Comparison of ENCODE assay signal across 19 cellular contexts in the genomic region with DNA sequence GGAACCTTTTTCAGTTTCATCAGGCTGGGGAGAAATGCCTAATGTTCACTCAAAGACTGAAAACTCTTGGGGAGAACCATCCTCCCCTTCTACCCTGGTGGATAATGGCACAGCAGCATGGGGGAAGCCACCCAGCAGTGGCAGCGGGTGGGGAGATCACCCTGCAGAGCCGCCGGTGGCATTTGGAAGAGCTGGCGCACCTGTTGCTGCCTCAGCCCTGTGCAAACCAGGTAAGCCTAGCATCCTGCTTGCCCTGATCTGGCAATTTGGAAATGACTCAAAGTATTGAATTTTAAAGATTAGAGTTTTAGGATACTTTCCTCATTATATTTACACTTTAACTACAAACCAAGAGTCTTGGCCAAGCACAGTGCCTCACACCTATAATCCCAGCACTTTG.
DNase-seq lines count a peak whose midpoint lies in the region; ATAC-seq and TF ChIP-seq lines count a peak whose summit lies in the region.
"Had no signal": no experiment of that assay in that cellular context is flagged by ENCODE, and none has a peak within 500 bp of the region (broad histone marks: within the 10 kb centered on the region; RNA-seq: fewer than 3 reads in every experiment).

No MANE protein-coding gene starts in this region.

- H3K9me3 Mint-ChIP-seq in activated CD4-positive, alpha-beta T cell treated with anti-CD3 and anti-CD28 coated beads for 36 hours (ENCODE audit: low read depth): no peaks in the 10 kb centered on the region
- H3K9me3 Mint-ChIP-seq in activated CD4-positive, alpha-beta T cell treated with anti-CD3 and anti-CD28 coated beads, Interleukin-2, amount 10 ng/mL, durations not matched to agents 24 days and 14 days: no peaks in the 10 kb centered on the region
- H3K9me3 Mint-ChIP-seq in activated T-cell treated with anti-CD3 and anti-CD28 coated beads, Interleukin-2, amount 50 U/mL, for 24 hours: no peaks in the 10 kb centered on the region
- no peaks in the 10 kb centered on the region for H3K9me3 Mint-ChIP-seq in activated T-cell treated with anti-CD3 and anti-CD28 coated beads, Interleukin-2, amount 50 U/mL, for 4 hours
- no peaks in the 10 kb centered on the region for H3K9me3 Mint-ChIP-seq in CD8-positive, alpha-beta T cell
- H3K9me3 Mint-ChIP-seq in dendritic cell treated with granulocyte-macrophage colony-stimulating factor and Interleukin-4, amounts not matched to agents 40 ng/mL and 50 ng/mL, for 4 days: no peaks in the 10 kb centered on the region
- H3K9me3 Mint-ChIP-seq: CD4-positive, CD25-positive, alpha-beta regulatory T cell; CD8-positive, alpha-beta memory T cell had no signal

- POLR2A ChIA-PET in activated CD4-positive, alpha-beta T cell treated with anti-CD3 and anti-CD28 coated beads for 36 hours (lab: Charles Lee): no interaction called here
- POLR2A ChIA-PET in CD8-positive, alpha-beta T cell (lab: Charles Lee): no interaction called here

- no peaks in the 10 kb centered on the region for H3K9me3 ChIP-seq in CD8-positive, alpha-beta T cell (ENCODE audit: low read length)
- H3K9me3 ChIP-seq in WERI-Rb-1 (ENCODE audit: severe bottlenecking): no peaks in the 10 kb centered on the region
- H3K9me3 ChIP-seq: BLaER1, HAP-1 had no signal

- no peaks in the 10 kb centered on the region for H3K27me3 ChIP-seq in CD8-positive, alpha-beta T cell (ENCODE audit: insufficient read depth, low read length)
- H3K27me3 ChIP-seq in WERI-Rb-1 (ENCODE audit: insufficient read depth, low read depth, severe bottlenecking): no peaks in the 10 kb centered on the region
- H3K27me3 ChIP-seq: BLaER1 had no signal

- no peak overlapping the region for H3K27ac ChIP-seq in CD8-positive, alpha-beta T cell (ENCODE audit: low read depth, low read length)
- no peak overlapping the region for H3K27ac ChIP-seq in WERI-Rb-1
- H3K27ac ChIP-seq: 22Rv1, BLaER1, C4-2B had no signal

- DNase-seq in activated CD4-positive, alpha-beta T cell treated with anti-CD3 and anti-CD28 coated beads for 36 hours: no peak
- DNase-seq in activated CD4-positive, alpha-beta T cell treated with anti-CD3 and anti-CD28 coated beads, Interleukin-2, amount 10 ng/mL, durations not matched to agents 24 days and 14 days: no peak
- DNase-seq in activated T-cell treated with anti-CD3 and anti-CD28 coated beads, Interleukin-2, amount 50 U/mL, for 24 hours: no peak
- DNase-seq in activated T-cell treated with anti-CD3 and anti-CD28 coated beads, Interleukin-2, amount 50 U/mL, for 4 hours: no peak
- DNase-seq in CD8-positive, alpha-beta T cell: no peak
- no peak for DNase-seq in stimulated activated CD4-positive, alpha-beta T cell treated with anti-CD3 and anti-CD28 coated beads, Interleukin-2, amount 100 ng/mL, for 24 hours
- no peak for DNase-seq in WERI-Rb-1
- DNase-seq: CD4-positive, CD25-positive, alpha-beta regulatory T cell; CD8-positive, alpha-beta memory T cell; DMS53; DMS79 treated with DMSO at 0.1 percent for 48 hours; GF-D8; GOT3 had no signal

- intact Hi-C loops in activated CD4-positive, alpha-beta T cell treated with anti-CD3 and anti-CD28 coated beads for 36 hours (cut with DNase I, micrococcal nuclease): no loop called here
- intact Hi-C loops in activated CD4-positive, alpha-beta T cell treated with anti-CD3 and anti-CD28 coated beads, Interleukin-2, amount 10 ng/mL, durations not matched to agents 24 days and 14 days (cut with micrococcal nuclease): no loop called here
- intact Hi-C loops in CD8-positive, alpha-beta T cell (cut with DNase I, micrococcal nuclease): no loop called here
- intact Hi-C loops in dendritic cell treated with granulocyte-macrophage colony-stimulating factor and Interleukin-4, amounts not matched to agents 40 ng/mL and 50 ng/mL, for 4 days (cut with micrococcal nuclease): no loop called here

- H3K4me3 Mint-ChIP-seq in activated CD4-positive, alpha-beta T cell treated with anti-CD3 and anti-CD28 coated beads for 36 hours: no peak overlapping the region
- H3K4me3 Mint-ChIP-seq in activated CD4-positive, alpha-beta T cell treated with anti-CD3 and anti-CD28 coated beads, Interleukin-2, amount 10 ng/mL, durations not matched to agents 24 days and 14 days: no peak overlapping the region
- no peak overlapping the region for H3K4me3 Mint-ChIP-seq in activated T-cell treated with anti-CD3 and anti-CD28 coated beads, Interleukin-2, amount 50 U/mL, for 24 hours
- H3K4me3 Mint-ChIP-seq in activated T-cell treated with anti-CD3 and anti-CD28 coated beads, Interleukin-2, amount 50 U/mL, for 4 hours: no peak overlapping the region
- no peak overlapping the region for H3K4me3 Mint-ChIP-seq in CD8-positive, alpha-beta T cell
- no peak overlapping the region for H3K4me3 Mint-ChIP-seq in dendritic cell treated with granulocyte-macrophage colony-stimulating factor and Interleukin-4, amounts not matched to agents 40 ng/mL and 50 ng/mL, for 4 days
- H3K4me3 Mint-ChIP-seq: B cell; CD4-positive, CD25-positive, alpha-beta regulatory T cell; CD8-positive, alpha-beta memory T cell had no signal

- TF ChIP-seq CTCF in CD8-positive, alpha-beta T cell (IDR thresholded peaks at IDR 0.05): no peak
- no peak for TF ChIP-seq CTCF in WERI-Rb-1 (IDR thresholded peaks at IDR 0.05; ENCODE audit: low read depth, low read length)

- CTCF ChIA-PET in activated CD4-positive, alpha-beta T cell treated with anti-CD3 and anti-CD28 coated beads for 36 hours (lab: Charles Lee): interaction anchor here (0.6 to 3.7 kb wide), 6 partner anchors 17 to 132 kb away, joined by 3 to 18 read pairs (median 4); no protein-coding TSS in a partner anchor
- CTCF ChIA-PET in CD8-positive, alpha-beta T cell (lab: Charles Lee): interaction anchor here (0.8 to 3.4 kb wide), 3 partner anchors 20 to 51 kb away, joined by 3 to 15 read pairs (median 3); no protein-coding TSS in a partner anchor

- no peak overlapping the region for H3K4me3 ChIP-seq in CD8-positive, alpha-beta T cell (ENCODE audit: low read depth, low read length)
- no peak overlapping the region for H3K4me3 ChIP-seq in WERI-Rb-1 (ENCODE audit: low read depth, low read length)
- H3K4me3 ChIP-seq: BLaER1, HAP-1 had no signal

- H3K4me1 Mint-ChIP-seq in activated CD4-positive, alpha-beta T cell treated with anti-CD3 and anti-CD28 coated beads for 36 hours: peaks cover 15% of the 10 kb centered on the region
- peaks cover 8% of the 10 kb centered on the region for H3K4me1 Mint-ChIP-seq in activated CD4-positive, alpha-beta T cell treated with anti-CD3 and anti-CD28 coated beads, Interleukin-2, amount 10 ng/mL, durations not matched to agents 24 days and 14 days
- peaks cover 27% of the 10 kb centered on the region for H3K4me1 Mint-ChIP-seq in activated T-cell treated with anti-CD3 and anti-CD28 coated beads, Interleukin-2, amount 50 U/mL, for 24 hours (ENCODE audit: low read depth)
- H3K4me1 Mint-ChIP-seq in activated T-cell treated with anti-CD3 and anti-CD28 coated beads, Interleukin-2, amount 50 U/mL, for 4 hours (ENCODE audit: low read depth): peaks cover 10% of the 10 kb centered on the region
- H3K4me1 Mint-ChIP-seq in CD8-positive, alpha-beta T cell (ENCODE audit: low read depth): peaks cover 17% of the 10 kb centered on the region
- H3K4me1 Mint-ChIP-seq in dendritic cell treated with granulocyte-macrophage colony-stimulating factor and Interleukin-4, amounts not matched to agents 40 ng/mL and 50 ng/mL, for 4 days (ENCODE audit: low read depth): no peaks in the 10 kb centered on the region

- peaks cover 3% of the 10 kb centered on the region for H3K36me3 Mint-ChIP-seq in activated CD4-positive, alpha-beta T cell treated with anti-CD3 and anti-CD28 coated beads for 36 hours (ENCODE audit: low read depth)
- H3K36me3 Mint-ChIP-seq in activated CD4-positive, alpha-beta T cell treated with anti-CD3 and anti-CD28 coated beads, Interleukin-2, amount 10 ng/mL, durations not matched to agents 24 days and 14 days (ENCODE audit: low read depth): peaks cover 12% of the 10 kb centered on the region
- peaks cover 41% of the 10 kb centered on the region for H3K36me3 Mint-ChIP-seq in activated T-cell treated with anti-CD3 and anti-CD28 coated beads, Interleukin-2, amount 50 U/mL, for 24 hours (ENCODE audit: low read depth)
- peaks cover 13% of the 10 kb centered on the region for H3K36me3 Mint-ChIP-seq in activated T-cell treated with anti-CD3 and anti-CD28 coated beads, Interleukin-2, amount 50 U/mL, for 4 hours (ENCODE audit: insufficient read depth)
- peaks cover 56% of the 10 kb centered on the region for H3K36me3 Mint-ChIP-seq in CD8-positive, alpha-beta T cell
- H3K36me3 Mint-ChIP-seq in dendritic cell treated with granulocyte-macrophage colony-stimulating factor and Interleukin-4, amounts not matched to agents 40 ng/mL and 50 ng/mL, for 4 days (ENCODE audit: low read depth): peaks cover 12% of the 10 kb centered on the region

- H3K27ac Mint-ChIP-seq in activated CD4-positive, alpha-beta T cell treated with anti-CD3 and anti-CD28 coated beads for 36 hours: peak overlapping the region; percentile 55
- H3K27ac Mint-ChIP-seq in activated CD4-positive, alpha-beta T cell treated with anti-CD3 and anti-CD28 coated beads, Interleukin-2, amount 10 ng/mL, durations not matched to agents 24 days and 14 days: no peak overlapping the region
- peak overlapping the region; percentile 12 for H3K27ac Mint-ChIP-seq in activated T-cell treated with anti-CD3 and anti-CD28 coated beads, Interleukin-2, amount 50 U/mL, for 24 hours
- H3K27ac Mint-ChIP-seq in CD8-positive, alpha-beta T cell: peak overlapping the region; percentile 37
- H3K27ac Mint-ChIP-seq in dendritic cell treated with granulocyte-macrophage colony-stimulating factor and Interleukin-4, amounts not matched to agents 40 ng/mL and 50 ng/mL, for 4 days: peak overlapping the region; percentile 15
- H3K27ac Mint-ChIP-seq: B cell; CD4-positive, CD25-positive, alpha-beta regulatory T cell had no signal

- no peaks in the 10 kb centered on the region for H3K4me1 ChIP-seq in CD8-positive, alpha-beta T cell (ENCODE audit: insufficient read depth, low read length)
- H3K4me1 ChIP-seq: HAP-1 had no signal

- peaks cover 20% of the 10 kb centered on the region for H3K36me3 ChIP-seq in CD8-positive, alpha-beta T cell (ENCODE audit: insufficient read depth, low read length)
- H3K36me3 ChIP-seq in WERI-Rb-1: peaks cover 48% of the 10 kb centered on the region

- no peaks in the 10 kb centered on the region for H3K27me3 Mint-ChIP-seq in activated CD4-positive, alpha-beta T cell treated with anti-CD3 and anti-CD28 coated beads for 36 hours
- H3K27me3 Mint-ChIP-seq in activated CD4-positive, alpha-beta T cell treated with anti-CD3 and anti-CD28 coated beads, Interleukin-2, amount 10 ng/mL, durations not matched to agents 24 days and 14 days: no peaks in the 10 kb centered on the region
- H3K27me3 Mint-ChIP-seq in activated T-cell treated with anti-CD3 and anti-CD28 coated beads, Interleukin-2, amount 50 U/mL, for 24 hours: no peaks in the 10 kb centered on the region
- H3K27me3 Mint-ChIP-seq in activated T-cell treated with anti-CD3 and anti-CD28 coated beads, Interleukin-2, amount 50 U/mL, for 4 hours (ENCODE audit: low read depth): no peaks in the 10 kb centered on the region
- no peaks in the 10 kb centered on the region for H3K27me3 Mint-ChIP-seq in CD8-positive, alpha-beta T cell (ENCODE audit: low read depth)
- no peaks in the 10 kb centered on the region for H3K27me3 Mint-ChIP-seq in dendritic cell treated with granulocyte-macrophage colony-stimulating factor and Interleukin-4, amounts not matched to agents 40 ng/mL and 50 ng/mL, for 4 days
- H3K27me3 Mint-ChIP-seq: B cell; CD4-positive, CD25-positive, alpha-beta regulatory T cell; CD8-positive, alpha-beta memory T cell had no signal

- ATAC-seq in activated CD4-positive, alpha-beta T cell treated with anti-CD3 and anti-CD28 coated beads for 36 hours: no peak
- ATAC-seq in activated T-cell treated with anti-CD3 and anti-CD28 coated beads, Interleukin-2, amount 50 U/mL, for 4 hours: no peak
- ATAC-seq in CD8-positive, alpha-beta T cell: no peak
